ENCODE assay signal across 8 cellular contexts in genomic region chr12:14771651-14772137, GRCh38.
DNase-seq lines count a peak whose midpoint lies in the region.

No MANE protein-coding gene starts in this region.

- H3K27ac ChIP-seq in rectal smooth muscle tissue (ENCODE audit: low read depth, low read length) = peak overlapping the region; percentile 98

- no peaks in the 10 kb centered on the region for H3K27me3 ChIP-seq in rectal smooth muscle tissue (ENCODE audit: control insufficient read depth, insufficient read depth, low read length)

- H3K4me1 ChIP-seq in rectal smooth muscle tissue (ENCODE audit: control insufficient read depth, insufficient read depth, low read length) = peaks cover 7% of the 10 kb centered on the region

- DNase-seq in NCI-H1417 (lab: John Stamatoyannopoulos, UW) = peak in 2 of 3 experiments; percentile 56 to 77
- no peak for DNase-seq in NCI-H1417 treated with DMSO at 0.1 percent for 48 hours (lab: John Stamatoyannopoulos, UW)
- DNase-seq in T-helper 2 cell = peak in 3 of 5 experiments; percentile 42 to 82 (median 67)
- peak; percentile 22 for DNase-seq in effector CD8-positive, alpha-beta T cell (lab: John Stamatoyannopoulos, UW)
- DNase-seq in HuH-7 (ENCODE audit: low spot score) = no peak
- DNase-seq in HuH-7.5 (ENCODE audit: low spot score) = no peak
- no peak for DNase-seq in NCI-H446 treated with DMSO at 0.1 percent for 48 hours (lab: John Stamatoyannopoulos, UW)

- no peak overlapping the region for H3K9ac ChIP-seq in rectal smooth muscle tissue (ENCODE audit: low read length)

- peaks cover 2% of the 10 kb centered on the region for H3K36me3 ChIP-seq in rectal smooth muscle tissue (ENCODE audit: control insufficient read depth, insufficient read depth, low read length)

- no peak overlapping the region for H3K4me3 ChIP-seq in rectal smooth muscle tissue (ENCODE audit: low read length)

Comparison
In these comparisons a context has a peak if more than half of its experiments do, and no peak if none do; other contexts are left out.
1. DNase-seq: peak in NCI-H1417 (2 of 3), T-helper 2 cell (3 of 5) and effector CD8-positive, alpha-beta T cell (single experiment); none in NCI-H1417 treated with DMSO at 0.1 percent for 48 hours (single experiment), HuH-7 (single experiment), HuH-7.5 (single experiment) and NCI-H446 treated with DMSO at 0.1 percent for 48 hours (single experiment).